12 cellular contexts compared by ENCODE assay signal in the genomic region with DNA sequence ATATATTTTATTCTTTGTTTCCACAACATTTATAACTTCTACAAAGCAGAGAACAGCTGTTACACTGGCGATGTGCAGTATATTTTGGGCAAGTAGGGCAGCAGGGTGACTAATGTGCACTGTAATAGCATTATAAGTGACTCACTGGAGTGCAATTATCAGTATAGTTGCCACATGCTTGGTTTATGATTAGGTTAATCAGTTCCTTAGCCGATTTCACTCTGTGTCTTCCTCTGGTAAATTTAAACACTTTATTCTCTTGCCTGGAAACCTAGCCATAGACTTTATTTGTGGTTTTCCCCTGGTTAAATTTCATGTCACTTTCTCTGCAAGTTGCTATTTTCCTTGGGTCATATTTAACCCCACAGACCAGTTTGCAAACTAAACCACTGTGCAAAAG.
DNase-seq lines count a peak whose midpoint lies in the region; ATAC-seq, FAIRE-seq and TF ChIP-seq lines count a peak whose summit lies in the region.
"Had no signal": no experiment of that assay in that cellular context is flagged by ENCODE, and none has a peak within 500 bp of the region (broad histone marks: within the 10 kb centered on the region; RNA-seq: fewer than 3 reads in every experiment).

No MANE protein-coding gene starts in this region.

- H3K36me3 ChIP-seq in left ventricle myocardium inferior (no peaks in the 10 kb centered on the region), transverse colon (no peaks in the 10 kb centered on the region)

- TF ChIP-seq EP300 in transverse colon (IDR thresholded peaks at IDR 0.05; ENCODE audit: low read depth): no peak

- no peak for TF ChIP-seq POLR2A in transverse colon (IDR thresholded peaks at IDR 0.05)

- H3K9me3 ChIP-seq in left ventricle myocardium inferior (replicated peaks) (peaks cover 10% of the 10 kb centered on the region), transverse colon (peaks cover 0 to 3% of the 10 kb centered on the region in 2 donors)

- H3K4me1 ChIP-seq in left ventricle myocardium inferior: no peaks in the 10 kb centered on the region
- H3K4me1 ChIP-seq in transverse colon: no peaks in the 10 kb centered on the region

- 15 to 21% methylated on average over 1 to 2 of the region's 2 CpGs for WGBS in transverse colon (ENCODE audit: low coverage in 1 of 2), 2 donors

- intact Hi-C loops in left ventricle myocardium inferior (cut with micrococcal nuclease) (no loop called here), left cardiac atrium (cut with DNase I) (no loop called here), transverse colon (cut with DNase I; ENCODE audit: low total_unique reads) (no loop called here)

- DNase-seq in left ventricle myocardium inferior: no peak
- no peak for DNase-seq in left cardiac atrium
- DNase-seq in RPMI7951 (ENCODE audit: low read depth): peak; percentile 75
- DNase-seq in fibroblast of pulmonary artery (ENCODE audit: low read depth): peak; percentile 56
- peak; percentile 8 for DNase-seq in urothelium cell line (ENCODE audit: low spot score)
- DNase-seq in transverse colon: no peak
- no peak for DNase-seq in islet precursor cell
- DNase-seq: NCI-H774; stimulated activated CD4-positive, alpha-beta T cell treated with anti-CD3 and anti-CD28 coated beads, Interleukin-15, amount 100 ng/mL, for 24 hours had no signal

- FAIRE-seq in urothelium cell line (lab: Jason Lieb, UNC): no peak
- FAIRE-seq: GM19239 had no signal

- no peaks in the 10 kb centered on the region for H3K27me3 ChIP-seq in left ventricle myocardium inferior (ENCODE audit: low read depth)
- no peaks in the 10 kb centered on the region for H3K27me3 ChIP-seq in transverse colon

- peak overlapping the region; percentile 51 for H3K27ac ChIP-seq in left ventricle myocardium inferior (replicated peaks)
- H3K27ac ChIP-seq in transverse colon: no peak overlapping the region
- H3K27ac ChIP-seq: C4-2B had no signal

- no peak overlapping the region for H3K4me3 ChIP-seq in left ventricle myocardium inferior
- H3K4me3 ChIP-seq in fibroblast of pulmonary artery (replicated peaks; ENCODE audit: low read depth, low read length): no peak overlapping the region
- H3K4me3 ChIP-seq in transverse colon: no peak overlapping the region

- no peak for ATAC-seq in left cardiac atrium
- no peak for ATAC-seq in GM19351 (IDR thresholded peaks at IDR 0.05; ENCODE audit: unreplicated experiment)

- in situ Hi-C loops in transverse colon (cut with MboI; ENCODE audit: low pct_ligation_motif_present in 1 of 4, low pct_unique_long_range_greater_than_20kb in 1 of 4, low sequenced_read_pairs in 3 of 4): no loop called here

- TF ChIP-seq CTCF in left ventricle myocardium inferior (IDR thresholded peaks at IDR 0.05; ENCODE audit: borderline replicate concordance) (no peak), fibroblast of pulmonary artery (IDR thresholded peaks at IDR 0.05; ENCODE audit: low read length, missing control alignments) (no peak), transverse colon (IDR thresholded peaks at IDR 0.05) (no peak)

Comparison
In these comparisons a context has a peak if more than half of its experiments do, and no peak if none do; other contexts are left out.
1. DNase-seq: peak in RPMI7951 (single experiment), fibroblast of pulmonary artery (single experiment) and urothelium cell line (single experiment); none in left ventricle myocardium inferior (single experiment), left cardiac atrium (single experiment), transverse colon (single experiment) and islet precursor cell (single experiment).